Comparison of ENCODE assay signal across 33 cellular contexts in the genomic region with DNA sequence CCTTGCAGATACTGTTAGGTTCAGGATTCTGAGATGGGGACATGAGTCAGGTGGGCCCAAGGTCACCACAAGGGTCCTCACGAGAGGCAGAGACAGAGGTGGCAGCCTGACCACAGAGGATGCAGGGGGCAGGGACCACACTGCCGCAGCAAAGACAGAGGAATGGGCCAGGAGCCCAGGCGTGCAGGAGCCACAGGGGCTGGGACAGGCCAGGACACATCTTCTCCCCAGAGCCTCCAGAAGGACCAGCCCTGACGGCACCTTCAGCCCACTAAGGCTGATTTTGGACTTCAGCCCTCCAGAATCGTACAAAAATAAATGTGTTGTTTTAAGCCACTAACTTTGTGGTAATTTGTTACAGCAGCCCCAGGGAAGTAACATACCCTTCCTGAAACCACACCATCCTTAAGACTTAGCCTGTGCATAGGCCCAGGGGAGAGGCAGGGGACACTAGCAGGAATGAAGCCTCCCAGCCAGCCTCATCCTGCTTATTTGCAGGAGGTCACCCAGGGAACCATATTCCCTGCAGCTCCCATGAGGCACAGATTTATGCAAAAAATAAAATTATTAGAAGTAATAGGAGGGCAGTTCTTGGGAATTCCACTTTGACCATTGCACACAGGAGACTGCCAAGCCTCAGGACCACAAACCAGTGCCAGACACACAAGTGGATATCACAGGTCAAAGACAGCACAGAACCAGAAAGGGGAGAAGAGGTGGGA.
"Had no signal": no experiment of that assay in that cellular context is flagged by ENCODE, and none has a peak within 500 bp of the region (broad histone marks: within the 10 kb centered on the region; RNA-seq: fewer than 3 reads in every experiment).

No MANE protein-coding gene starts in this region.

- H3K36me3 Mint-ChIP-seq: activated naive CD4-positive, alpha-beta T cell treated with anti-CD3 and anti-CD28 coated beads, Interleukin-2, amount 50 U/mL, for 72 hours; brain had no signal

- H3K27me3 ChIP-seq: SJSA1 had no signal

- H3K4me3 ChIP-seq: SJSA1 had no signal

- H3K27ac Mint-ChIP-seq: activated CD4-positive, alpha-beta T cell treated with anti-CD3 and anti-CD28 coated beads, Interleukin-2, amount 10 ng/mL, durations not matched to agents 24 days and 14 days; activated CD8-positive, alpha-beta T cell treated with anti-CD3 and anti-CD28 coated beads for 36 hours; activated naive CD4-positive, alpha-beta T cell treated with anti-CD3 and anti-CD28 coated beads for 36 hours; activated T-helper 1 cell treated with anti-CD3 and anti-CD28 coated beads, Interleukin-12 subunit alpha, Interleukin-12 subunit beta, Interleukin-2, Interleukin-4 antibody, amounts not matched to agents 30 ng/mL and 10 ng/mL and 1 ng/mL, durations not matched to agents 14 hours and 24 hours and 36 hours; brain; T-helper 1 cell treated with Interleukin-12 subunit alpha and Interleukin-12 subunit beta and Interleukin-4 antibody, amounts not matched to agents 30 μg/mL and 1 μg/mL, for 36 hours; T-helper 2 cell treated with Interferon-gamma antibody and Interleukin-4, amounts not matched to agents 5 μg/mL and 100 μg/mL, for 36 hours had no signal

- H3K4me1 ChIP-seq: SJSA1 had no signal

- H3K27me3 Mint-ChIP-seq: activated CD4-positive, alpha-beta T cell treated with anti-CD3 and anti-CD28 coated beads, Interleukin-2, amount 10 ng/mL, durations not matched to agents 24 days and 14 days; activated CD8-positive, alpha-beta T cell treated with anti-CD3 and anti-CD28 coated beads for 36 hours had no signal

- H3K27ac ChIP-seq: KMS-11, SJSA1 had no signal

- ATAC-seq: activated CD8-positive, alpha-beta T cell treated with anti-CD3 and anti-CD28 coated beads for 36 hours; activated naive CD4-positive, alpha-beta T cell treated with anti-CD3 and anti-CD28 coated beads, Interleukin-2, amount 50 U/mL, for 72 hours; activated T-cell treated with anti-CD3 and anti-CD28 coated beads, Interleukin-2, amount 50 U/mL, for 4 hours; Panc1 had no signal

- H3K4me1 Mint-ChIP-seq: activated CD4-positive, alpha-beta T cell treated with anti-CD3 and anti-CD28 coated beads, Interleukin-2, amount 10 ng/mL, durations not matched to agents 24 days and 14 days; brain had no signal

- H3K9me3 Mint-ChIP-seq: activated CD4-positive, alpha-beta T cell treated with anti-CD3 and anti-CD28 coated beads, Interleukin-2, amount 10 ng/mL, durations not matched to agents 24 days and 14 days; activated CD8-positive, alpha-beta T cell treated with anti-CD3 and anti-CD28 coated beads for 36 hours; activated naive CD4-positive, alpha-beta T cell treated with anti-CD3 and anti-CD28 coated beads for 36 hours; activated naive CD4-positive, alpha-beta T cell treated with anti-CD3 and anti-CD28 coated beads, Interleukin-2, amount 50 U/mL, for 72 hours; activated T-cell treated with anti-CD3 and anti-CD28 coated beads, Interleukin-2, amount 50 U/mL, for 4 hours; activated T-helper 1 cell treated with anti-CD3 and anti-CD28 coated beads, Interleukin-12 subunit alpha, Interleukin-12 subunit beta, Interleukin-2, Interleukin-4 antibody, amounts not matched to agents 30 ng/mL and 10 ng/mL and 1 ng/mL, durations not matched to agents 14 hours and 24 hours and 36 hours; T-helper 1 cell treated with Interleukin-12 subunit alpha and Interleukin-12 subunit beta and Interleukin-4 antibody, amounts not matched to agents 30 μg/mL and 1 μg/mL, for 36 hours; T-helper 2 cell treated with Interferon-gamma antibody and Interleukin-4, amounts not matched to agents 5 μg/mL and 100 μg/mL, for 36 hours had no signal

- FAIRE-seq: bronchial epithelial cell, TTC549 had no signal

- H3K36me3 ChIP-seq: SJSA1 had no signal

- DNase-seq: activated CD4-positive, alpha-beta T cell treated with anti-CD3 and anti-CD28 coated beads, Interleukin-2, amount 10 ng/mL, durations not matched to agents 24 days and 14 days; activated CD4-positive, alpha-beta T cell treated with anti-CD3 and anti-CD28 coated beads, Interleukin-2, amount 50 U/mL, for 4 hours; activated CD8-positive, alpha-beta memory T cell treated with anti-CD3 and anti-CD28 coated beads, Interleukin-2, amount 50 U/mL, for 4 hours; activated CD8-positive, alpha-beta T cell treated with anti-CD3 and anti-CD28 coated beads for 36 hours; activated gamma-delta T cell treated with Interleukin-2 at 50 U/mL for 16 hours; activated naive CD4-positive, alpha-beta T cell treated with anti-CD3 and anti-CD28 coated beads for 36 hours; activated T-cell treated with anti-CD3 and anti-CD28 coated beads for 4 hours; activated T-cell treated with anti-CD3 and anti-CD28 coated beads, Interleukin-2, amount 50 U/mL, for 4 hours; anterior cingulate cortex; central memory CD4-positive, alpha-beta T cell; MM.1S; MV-4-11; NCI-H1092; NCI-H1436 treated with DMSO at 0.1 percent for 48 hours; NCI-H1694 treated with DMSO at 0.1 percent for 48 hours; NCI-H2029; NCI-H2107; NCI-H226; NCI-H446 treated with DMSO at 0.1 percent for 48 hours; NCI-H524; NCI-H69; SHP77 treated with DMSO at 0.1 percent for 48 hours; SK-N-SH had no signal

- H3K9me3 ChIP-seq: SJSA1, SK-N-SH had no signal

- H3K4me3 Mint-ChIP-seq: activated CD4-positive, alpha-beta T cell treated with anti-CD3 and anti-CD28 coated beads, Interleukin-2, amount 10 ng/mL, durations not matched to agents 24 days and 14 days; activated CD8-positive, alpha-beta T cell treated with anti-CD3 and anti-CD28 coated beads for 36 hours; activated naive CD4-positive, alpha-beta T cell treated with anti-CD3 and anti-CD28 coated beads for 36 hours; activated T-cell treated with anti-CD3 and anti-CD28 coated beads, Interleukin-2, amount 50 U/mL, for 4 hours; activated T-helper 1 cell treated with anti-CD3 and anti-CD28 coated beads, Interleukin-12 subunit alpha, Interleukin-12 subunit beta, Interleukin-2, Interleukin-4 antibody, amounts not matched to agents 30 ng/mL and 10 ng/mL and 1 ng/mL, durations not matched to agents 14 hours and 24 hours and 36 hours; brain; T-helper 1 cell treated with Interleukin-12 subunit alpha and Interleukin-12 subunit beta and Interleukin-4 antibody, amounts not matched to agents 30 μg/mL and 1 μg/mL, for 36 hours; T-helper 2 cell treated with Interferon-gamma antibody and Interleukin-4, amounts not matched to agents 5 μg/mL and 100 μg/mL, for 36 hours had no signal
